ENCODE assay signal across 8 cellular contexts in the genomic region with DNA sequence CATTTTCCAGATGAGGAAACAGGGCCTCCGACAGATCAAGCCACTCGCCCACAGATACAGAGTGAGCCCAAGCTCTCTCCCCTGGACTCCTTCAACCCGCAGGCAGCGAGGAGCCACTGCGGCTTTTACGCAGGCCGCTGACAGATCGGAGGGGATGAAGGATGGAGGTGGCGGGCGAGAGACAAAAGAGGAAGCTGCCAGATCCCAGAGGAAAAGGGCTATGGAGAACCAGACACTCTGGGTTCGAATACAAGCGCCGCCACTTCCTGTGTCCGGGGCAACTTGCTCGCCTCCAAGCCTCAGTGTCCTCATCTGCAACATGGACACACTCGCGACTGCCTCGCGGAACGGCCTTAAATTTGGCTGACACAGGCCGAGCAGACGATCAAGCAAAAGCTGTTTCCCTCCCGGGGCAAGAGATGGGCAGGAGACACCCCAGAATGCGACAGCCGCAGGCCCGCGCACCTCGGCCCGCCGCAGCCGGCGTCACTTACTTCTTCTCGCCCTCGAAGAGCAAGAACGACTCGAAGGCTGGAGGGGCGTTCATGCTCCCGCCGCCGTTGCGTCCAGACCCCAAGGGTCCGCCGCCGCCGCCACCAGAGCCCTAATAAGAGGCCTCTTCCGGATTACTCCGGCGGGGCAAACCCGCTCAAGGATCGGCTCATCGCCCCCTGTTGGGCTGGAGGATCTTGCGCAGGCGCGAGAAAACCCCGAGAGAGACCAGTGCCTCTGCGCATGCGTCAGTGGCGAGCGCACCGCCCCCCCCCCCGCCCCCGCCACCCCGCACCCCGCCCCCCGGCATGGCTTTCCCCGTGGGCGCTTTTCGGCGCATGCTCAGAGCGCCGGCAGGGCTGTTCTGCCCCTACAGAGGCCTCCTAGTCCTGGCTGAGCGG. TPM values are rescaled to one million over a fixed set of nuclear protein-coding genes. Genes with fewer than 3 reads are reported as not detected.
DNase-seq lines count a peak whose midpoint lies in the region; ATAC-seq and TF ChIP-seq lines count a peak whose summit lies in the region.
"Not testable (repeated sequence)": the region's sequence is repeated elsewhere in the genome, so short reads cannot be mapped to it uniquely, and the experiment has no call there.

A gene (minus strand): TSS at position 609 of the 893 bp plus-strand sequence. CDS start 62 bp downstream, at position 547.

- DNase-seq in EH (ENCODE audit: low read depth) (peak; percentile 57), T-helper 22 cell (ENCODE audit: low read depth) (peak; percentile 60), Right ventricle myocardium inferior (ENCODE audit: missing footprints) (peak; percentile 95), ovary (peak; percentile 75 to 95 (median 94))
- peak; percentile 86 for DNase-seq in activated naive CD8-positive, alpha-beta T cell treated with anti-CD3 and anti-CD28 coated beads, Interleukin-2, amount 50 U/mL, for 24 hours
- DNase-seq in stimulated activated CD8-positive, alpha-beta memory T cell treated with anti-CD3 and anti-CD28 coated beads, Interleukin-7, amount 100 ng/mL, for 4 hours (ENCODE audit: low read depth in 2 of 2): peak; percentile 82 to 94

- H3K4me1 ChIP-seq in ovary (ENCODE audit: insufficient read depth): not testable (repeated sequence)

- H3K36me3 ChIP-seq in ovary: not testable (repeated sequence)

- H3K9me3 Mint-ChIP-seq in activated naive CD8-positive, alpha-beta T cell treated with anti-CD3 and anti-CD28 coated beads, Interleukin-2, amount 50 U/mL, for 24 hours: not testable (repeated sequence)

- H3K9me3 ChIP-seq in ovary: not testable (repeated sequence)

- peak within 1 kb of the TSS; percentile 59 for H3K27ac Mint-ChIP-seq in activated naive CD8-positive, alpha-beta T cell treated with anti-CD3 and anti-CD28 coated beads, Interleukin-2, amount 50 U/mL, for 24 hours

- H3K27ac ChIP-seq in ovary: not testable (repeated sequence)

- intact Hi-C loops in Right ventricle myocardium inferior (cut with DNase I); ovary (cut with DNase I): not testable (repeated sequence)

- peak within 1 kb of the TSS; percentile 49 for H3K4me3 ChIP-seq in ovary

- not testable (repeated sequence) for H3K4me1 Mint-ChIP-seq in activated naive CD8-positive, alpha-beta T cell treated with anti-CD3 and anti-CD28 coated beads, Interleukin-2, amount 50 U/mL, for 24 hours

- peak; percentile 13 to 37 (median 22) for TF ChIP-seq CTCF in ovary (IDR thresholded peaks at IDR 0.05)

- TF ChIP-seq POLR2A in ovary (IDR thresholded peaks at IDR 0.05): not testable (repeated sequence)

- not testable (repeated sequence) for TF ChIP-seq EP300 in ovary (IDR thresholded peaks at IDR 0.05)

- ATAC-seq in GM21619 (IDR thresholded peaks at IDR 0.05; ENCODE audit: unreplicated experiment) (peak; percentile 75), HG03521 (IDR thresholded peaks at IDR 0.05; ENCODE audit: unreplicated experiment) (peak; percentile 90), Right ventricle myocardium inferior (peak; percentile 95)
- peak; percentile 85 for ATAC-seq in activated naive CD8-positive, alpha-beta T cell treated with anti-CD3 and anti-CD28 coated beads, Interleukin-2, amount 50 U/mL, for 24 hours

- H3K36me3 Mint-ChIP-seq in activated naive CD8-positive, alpha-beta T cell treated with anti-CD3 and anti-CD28 coated beads, Interleukin-2, amount 50 U/mL, for 24 hours (ENCODE audit: low read depth): not testable (repeated sequence)

- WGBS in ovary, 3 donors: 0 to 1% (median 1%) methylated on average over 27 to 59 of the region's 72 CpGs

- peak within 1 kb of the TSS; percentile 82 for H3K4me3 Mint-ChIP-seq in activated naive CD8-positive, alpha-beta T cell treated with anti-CD3 and anti-CD28 coated beads, Interleukin-2, amount 50 U/mL, for 24 hours

- H3K27me3 Mint-ChIP-seq in activated naive CD8-positive, alpha-beta T cell treated with anti-CD3 and anti-CD28 coated beads, Interleukin-2, amount 50 U/mL, for 24 hours: not testable (repeated sequence)

- not testable (repeated sequence) for H3K27me3 ChIP-seq in ovary

RNA-seq across cellular contexts. Expression of the gene that starts here (rescaled TPM):
- total RNA-seq in Right ventricle myocardium inferior (49.0 TPM), ovary (10 to 100 TPM; 17.7 to 48.0 (median 40.2) TPM)
- polyA plus RNA-seq in ovary: 10 to 100 TPM; 41.9 to 77.1 TPM
